In genomic region chr7:47548546-47548945, GRCh38 we compare ENCODE assay signal across 19 cellular contexts. TPM values are rescaled to one million over a fixed set of nuclear protein-coding genes. Genes with fewer than 3 reads are reported as not detected.
DNase-seq lines count a peak whose midpoint lies in the region; ATAC-seq and TF ChIP-seq lines count a peak whose summit lies in the region.
"Had no signal": no experiment of that assay in that cellular context is flagged by ENCODE, and none has a peak within 500 bp of the region (broad histone marks: within the 10 kb centered on the region; RNA-seq: fewer than 3 reads in every experiment).

No MANE protein-coding gene starts in this region.

- ATAC-seq in Panc1 (no peak), GM21367 (IDR thresholded peaks at IDR 0.05; ENCODE audit: unreplicated experiment) (no peak)
- ATAC-seq: HepG2, Right ventricle myocardium inferior had no signal

- H3K27me3 Mint-ChIP-seq in CD14-positive monocyte (ENCODE audit: low read depth in 3 of 3) (peaks cover 0 to 3% (median 0%) of the 10 kb centered on the region in 3 donors), mesothelial cell of epicardium (ENCODE audit: low read depth) (no peaks in the 10 kb centered on the region)

- H3K4me1 ChIP-seq in Panc1 (ENCODE audit: control insufficient read depth, insufficient read depth, low read length), result peaks cover 96% of the 10 kb centered on the region
- peaks cover 0 to 72% (median 29%) of the 10 kb centered on the region in 6 donors for H3K4me1 ChIP-seq in spleen

- peak overlapping the region in 5 of 7 donors; percentile 10 to 56 (median 39) for H3K27ac Mint-ChIP-seq in CD14-positive monocyte
- peak overlapping the region; percentile 81 for H3K27ac Mint-ChIP-seq in mesothelial cell of epicardium

- in situ Hi-C loops in Panc1 (cut with HindIII; ENCODE audit: low pct_unique_long_range_greater_than_20kb, low sequenced_read_pairs), result no loop called here

- no peaks in the 10 kb centered on the region for H3K9me3 Mint-ChIP-seq in CD14-positive monocyte
- peaks cover 2% of the 10 kb centered on the region for H3K9me3 Mint-ChIP-seq in mesothelial cell of epicardium

- H3K27ac ChIP-seq in Panc1 (ENCODE audit: low read length) (peak overlapping the region; percentile 99), spleen (no peak overlapping the region)
- H3K27ac ChIP-seq: SJSA1 had no signal

- no peaks in the 10 kb centered on the region for H3K27me3 ChIP-seq in Panc1 (ENCODE audit: control insufficient read depth, insufficient read depth, low read length)
- H3K27me3 ChIP-seq in spleen (replicated peaks in 1 of 7), result no peaks in the 10 kb centered on the region
- H3K27me3 ChIP-seq: SJSA1 had no signal

- H3K4me3 Mint-ChIP-seq in CD14-positive monocyte (no peak overlapping the region), mesothelial cell of epicardium (no peak overlapping the region)

- H3K4me3 ChIP-seq in Panc1 (ENCODE audit: low read depth in 2 of 2, low read length in 2 of 2) (no peak overlapping the region), spleen (no peak overlapping the region)
- H3K4me3 ChIP-seq: SJSA1 had no signal

- H3K36me3 Mint-ChIP-seq in CD14-positive monocyte (peaks cover 48 to 76% of the 10 kb centered on the region in 2 donors), mesothelial cell of epicardium (peaks cover 32% of the 10 kb centered on the region)

- no peak for TF ChIP-seq POLR2A in spleen (IDR thresholded peaks at IDR 0.05)

- TF ChIP-seq CTCF in CD14-positive monocyte (IDR thresholded peaks at IDR 0.05) (no peak), Panc1 (IDR thresholded peaks at IDR 0.05) (no peak), mesothelial cell of epicardium (IDR thresholded peaks at IDR 0.05; ENCODE audit: unreplicated experiment) (no peak), spleen (IDR thresholded peaks at IDR 0.05 in 8 of 11, conservative IDR thresholded peaks at IDR 0.05 in 3 of 11) (no peak)

- intact Hi-C loops in CD14-positive monocyte (cut with micrococcal nuclease) (no loop called here), Panc1 (cut with micrococcal nuclease; ENCODE audit: unreplicated experiment) (no loop called here), spleen (cut with DNase I; ENCODE audit: low total_unique reads) (no loop called here)

- H3K36me3 ChIP-seq in Panc1 (ENCODE audit: control insufficient read depth, insufficient read depth, low read length) (no peaks in the 10 kb centered on the region), spleen (peaks cover 0 to 26% (median 0%) of the 10 kb centered on the region in 6 donors)

- CTCF ChIA-PET in Panc1 (lab: Charles Lee), result no interaction called here

- BruUV-seq in Panc1 (replicated peaks; lab: Mats Ljungman, UMichigan), result TSS peak; percentile 12

- H3K4me1 Mint-ChIP-seq in CD14-positive monocyte, result peaks cover 20% of the 10 kb centered on the region
- H3K4me1 Mint-ChIP-seq in mesothelial cell of epicardium, result peaks cover 59% of the 10 kb centered on the region

- POLR2A ChIA-PET in Panc1 (lab: Charles Lee), result interaction anchor here (0.7 kb wide), 1 partner anchor 235 kb away, joined by 3 read pairs; no protein-coding TSS in a partner anchor

- H3K9me3 ChIP-seq in Panc1 (ENCODE audit: control insufficient read depth, insufficient read depth, low read depth, low read length), result no peaks in the 10 kb centered on the region
- H3K9me3 ChIP-seq in spleen, result no peaks in the 10 kb centered on the region
- H3K9me3 ChIP-seq: SJSA1 had no signal

- 92 to 95% (median 93%) methylated on average over 8 of the region's 8 CpGs for WGBS in spleen, 5 donors

- DNase-seq in CD14-positive monocyte (ENCODE audit: low spot score) (no peak), Panc1 (ENCODE audit: low read depth, low spot score) (no peak), mesothelial cell of epicardium (ENCODE audit: low spot score in 2 of 2, unreplicated experiment in 2 of 2) (no peak), spleen (peak; percentile 67), NCI-H2227 (lab: John Stamatoyannopoulos, UW; ENCODE audit: unreplicated experiment) (no peak), NCI-H69 (lab: John Stamatoyannopoulos, UW) (no peak)
- DNase-seq: AML-193, C1 segment of cervical spinal cord, EL, GF-D8, KG1, NCI-H1105 treated with DMSO at 0.1 percent for 48 hours, NCI-H2081, NCI-H2171, NCI-H524 treated with DMSO at 0.1 percent for 48 hours had no signal

RNA-seq across cellular contexts. Expression of gene TNS3, which starts 33.4 kb away (rescaled TPM):
- polyA plus RNA-seq in CD14-positive monocyte, result 1 to 10 TPM; 5.2 to 7.9 TPM
- 533 TPM for total RNA-seq in Panc1 (2021; ENCODE audit: unreplicated experiment)
- polyA plus RNA-seq in Panc1 (2012; ENCODE audit: insufficient read length), result 322 TPM
- total RNA-seq in mesothelial cell of epicardium, result 427 to 461 TPM (median 452 TPM) in 3 replicates
- total RNA-seq in spleen, result 100 to 1,000 TPM; 122 to 247 (median 152) TPM
- 10 to 100 TPM; 17.7 to 31.4 (median 20.9) TPM for polyA plus RNA-seq in spleen
